Comparison of ENCODE assay signal across 1 cellular context in the genomic region with DNA sequence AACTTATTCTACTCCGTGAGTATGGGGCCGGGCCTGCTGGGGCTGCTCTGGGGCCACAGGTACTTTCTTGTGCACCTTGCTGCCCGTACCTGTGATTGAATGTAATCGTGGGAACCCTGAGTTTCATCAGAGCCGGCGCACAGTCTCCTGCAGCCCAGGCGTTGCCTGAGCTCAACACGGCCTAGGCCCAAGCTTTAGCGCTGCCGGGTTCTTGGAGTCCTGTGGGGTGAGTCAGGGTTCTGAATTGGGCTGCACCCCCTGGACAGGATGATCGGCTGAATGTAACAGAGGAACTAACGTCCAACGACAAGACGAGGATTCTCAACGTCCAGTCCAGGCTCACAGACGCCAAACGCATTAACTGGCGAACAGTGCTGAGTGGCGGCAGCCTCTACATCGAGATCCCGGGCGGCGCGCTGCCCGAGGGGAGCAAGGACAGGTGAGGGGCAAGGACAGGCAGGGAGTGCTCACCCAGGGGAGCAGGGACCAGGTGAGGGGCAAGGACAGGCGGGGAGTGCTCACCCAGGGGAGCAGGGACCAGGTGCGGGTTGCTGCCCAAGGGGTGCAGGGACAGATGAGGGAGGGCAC.
TF ChIP-seq lines count a peak whose summit lies in the region.

No MANE protein-coding gene starts in this region.

TF ChIP-seq in IMR-90, 13 proteins besides CTCF, POLR2A, EP300 and RAD21:
- no peak for TF ChIP-seq FOS (IDR thresholded peaks at IDR 0.05; ENCODE audit: low read depth, low read length)
- no peak for TF ChIP-seq RCOR1 (IDR thresholded peaks at IDR 0.05; ENCODE audit: insufficient replicate concordance, low read length)
- TF ChIP-seq MAFK (IDR thresholded peaks at IDR 0.05; ENCODE audit: low read depth, low read length) = no peak
- TF ChIP-seq MXI1 (IDR thresholded peaks at IDR 0.05; ENCODE audit: borderline replicate concordance, low read depth, low read length) = no peak
- TF ChIP-seq, protein P1, sequence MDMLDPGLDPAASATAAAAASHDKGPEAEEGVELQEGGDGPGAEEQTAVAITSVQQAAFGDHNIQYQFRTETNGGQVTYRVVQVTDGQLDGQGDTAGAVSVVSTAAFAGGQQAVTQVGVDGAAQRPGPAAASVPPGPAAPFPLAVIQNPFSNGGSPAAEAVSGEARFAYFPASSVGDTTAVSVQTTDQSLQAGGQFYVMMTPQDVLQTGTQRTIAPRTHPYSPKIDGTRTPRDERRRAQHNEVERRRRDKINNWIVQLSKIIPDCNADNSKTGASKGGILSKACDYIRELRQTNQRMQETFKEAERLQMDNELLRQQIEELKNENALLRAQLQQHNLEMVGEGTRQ (IDR thresholded peaks at IDR 0.05; ENCODE audit: low read depth, low read length) = no peak
- no peak for TF ChIP-seq CHD1 (IDR thresholded peaks at IDR 0.05; ENCODE audit: low read depth, low read length)
- no peak for TF ChIP-seq SMC3 (IDR thresholded peaks at IDR 0.05; ENCODE audit: low read depth, low read length)
- no peak for TF ChIP-seq CEBPB (IDR thresholded peaks at IDR 0.05; ENCODE audit: low read depth, low read length)
- TF ChIP-seq NFE2L2 (IDR thresholded peaks at IDR 0.05; ENCODE audit: low read depth, low read length) = no peak
- TF ChIP-seq BHLHE40 (IDR thresholded peaks at IDR 0.05; ENCODE audit: low read depth, low read length) = no peak
- TF ChIP-seq MAZ (IDR thresholded peaks at IDR 0.05; ENCODE audit: borderline replicate concordance, low read depth, low read length) = no peak
- TF ChIP-seq RFX5 (IDR thresholded peaks at IDR 0.05; ENCODE audit: low read depth, low read length) = no peak
- TF ChIP-seq, protein P2, sequence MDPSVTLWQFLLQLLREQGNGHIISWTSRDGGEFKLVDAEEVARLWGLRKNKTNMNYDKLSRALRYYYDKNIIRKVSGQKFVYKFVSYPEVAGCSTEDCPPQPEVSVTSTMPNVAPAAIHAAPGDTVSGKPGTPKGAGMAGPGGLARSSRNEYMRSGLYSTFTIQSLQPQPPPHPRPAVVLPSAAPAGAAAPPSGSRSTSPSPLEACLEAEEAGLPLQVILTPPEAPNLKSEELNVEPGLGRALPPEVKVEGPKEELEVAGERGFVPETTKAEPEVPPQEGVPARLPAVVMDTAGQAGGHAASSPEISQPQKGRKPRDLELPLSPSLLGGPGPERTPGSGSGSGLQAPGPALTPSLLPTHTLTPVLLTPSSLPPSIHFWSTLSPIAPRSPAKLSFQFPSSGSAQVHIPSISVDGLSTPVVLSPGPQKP (IDR thresholded peaks at IDR 0.05; ENCODE audit: borderline replicate concordance, low read depth, low read length) = no peak
